ENCODE assay signal across 9 cellular contexts in the genomic region with DNA sequence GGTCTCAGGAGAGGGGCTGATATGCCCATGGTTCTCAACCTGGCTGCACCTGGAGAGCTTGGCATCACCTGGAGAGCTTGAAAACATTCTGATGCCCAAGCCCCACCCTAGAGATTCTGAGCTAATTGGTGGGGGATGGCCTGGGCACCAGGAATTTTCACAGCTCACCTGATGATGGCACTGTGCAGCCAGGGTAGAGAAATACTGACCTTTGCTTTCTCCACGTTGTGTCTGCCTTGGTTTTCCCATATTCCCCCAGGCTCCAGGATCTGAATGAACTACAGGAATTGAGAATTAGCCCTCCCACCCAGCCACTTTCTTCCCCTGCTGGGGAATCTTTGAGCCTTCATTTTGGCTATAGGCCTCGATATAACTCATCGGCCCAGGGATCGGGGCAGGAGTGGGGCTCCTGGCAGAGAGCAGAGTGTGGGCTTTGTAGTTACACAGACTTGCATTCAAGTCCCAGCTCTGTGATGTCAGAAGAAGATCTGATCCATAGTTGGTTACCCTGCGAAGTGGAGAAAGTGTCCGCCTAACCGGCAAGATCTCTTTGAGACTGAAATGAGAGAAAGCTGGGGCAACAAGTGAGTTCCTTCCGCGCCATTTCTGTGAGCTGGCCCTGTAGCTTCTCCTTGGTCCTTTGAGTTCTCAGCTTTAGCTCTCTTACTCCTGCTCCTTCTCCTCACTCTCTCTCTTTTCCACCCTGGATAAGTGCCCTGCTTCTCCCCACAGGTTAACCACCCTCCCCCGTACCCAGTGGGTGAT. TPM values are rescaled to one million over a fixed set of nuclear protein-coding genes. Genes with fewer than 3 reads are reported as not detected.
DNase-seq lines count a peak whose midpoint lies in the region; ATAC-seq and TF ChIP-seq lines count a peak whose summit lies in the region.
"Had no signal": no experiment of that assay in that cellular context is flagged by ENCODE, and none has a peak within 500 bp of the region (broad histone marks: within the 10 kb centered on the region; RNA-seq: fewer than 3 reads in every experiment).

No MANE protein-coding gene starts in this region.

- no peaks in the 10 kb centered on the region for H3K27me3 ChIP-seq in WERI-Rb-1 (ENCODE audit: insufficient read depth, low read depth, severe bottlenecking)
- H3K27me3 ChIP-seq in gastrocnemius medialis = no peaks in the 10 kb centered on the region
- H3K27me3 ChIP-seq in aorta (ENCODE audit: control insufficient read depth in 1 of 2, insufficient read depth in 2 of 2, low read length in 1 of 2) = no peaks in the 10 kb centered on the region

- DNase-seq in ELF-1 (ENCODE audit: low read depth, low spot score) (peak; percentile 82), LoVo (ENCODE audit: low spot score) (peak; percentile 28), WERI-Rb-1 (peak; percentile 60), islet precursor cell (peak; percentile 74), gastrocnemius medialis (no peak), aorta (no peak), kidney glomerular epithelial cell (lab: John Stamatoyannopoulos, UW) (no peak)

- no peaks in the 10 kb centered on the region for H3K36me3 ChIP-seq in WERI-Rb-1
- no peaks in the 10 kb centered on the region for H3K36me3 ChIP-seq in gastrocnemius medialis
- H3K36me3 ChIP-seq in aorta (ENCODE audit: control insufficient read depth in 1 of 2, insufficient read depth in 2 of 2, low read length in 1 of 2) = no peaks in the 10 kb centered on the region
- H3K36me3 ChIP-seq: neutrophil had no signal

- H3K27ac ChIP-seq in WERI-Rb-1 = no peak overlapping the region
- H3K27ac ChIP-seq in gastrocnemius medialis = no peak overlapping the region
- H3K27ac ChIP-seq in aorta (ENCODE audit: low read depth in 1 of 2, low read length in 2 of 2) = no peak overlapping the region
- H3K27ac ChIP-seq: neutrophil had no signal

- TF ChIP-seq POLR2A in gastrocnemius medialis (IDR thresholded peaks at IDR 0.05) = no peak

- H3K4me3 ChIP-seq in WERI-Rb-1 (ENCODE audit: low read depth, low read length) (no peak overlapping the region), gastrocnemius medialis (no peak overlapping the region), aorta (ENCODE audit: low read length in 2 of 2) (no peak overlapping the region)

- no peaks in the 10 kb centered on the region for H3K9me3 ChIP-seq in WERI-Rb-1 (ENCODE audit: severe bottlenecking)
- H3K9me3 ChIP-seq in gastrocnemius medialis = no peaks in the 10 kb centered on the region
- no peaks in the 10 kb centered on the region for H3K9me3 ChIP-seq in aorta (ENCODE audit: control insufficient read depth, low read length)
- H3K9me3 ChIP-seq: neutrophil had no signal

- in situ Hi-C loops in gastrocnemius medialis (cut with MboI; ENCODE audit: low sequenced_read_pairs in 4 of 4) = no loop called here

- no peaks in the 10 kb centered on the region for H3K4me1 ChIP-seq in gastrocnemius medialis
- H3K4me1 ChIP-seq in aorta (ENCODE audit: control insufficient read depth in 1 of 2, insufficient read depth in 2 of 2, low read length in 2 of 2) = no peaks in the 10 kb centered on the region

- intact Hi-C loops in gastrocnemius medialis (cut with DNase I; ENCODE audit: low total_unique reads) = loop anchor here (10.0 kb wide), 1 partner anchor 95 kb away; a partner anchor contains a TSS
- intact Hi-C loops in aorta (cut with DNase I) = loop anchor here in 1 of 2 donors (10.0 kb wide), 1 partner anchor 335 kb away; no protein-coding TSS in a partner anchor

- TF ChIP-seq CTCF in WERI-Rb-1 (IDR thresholded peaks at IDR 0.05; ENCODE audit: low read depth, low read length) (peak; percentile 81), gastrocnemius medialis (IDR thresholded peaks at IDR 0.05 in 4 of 5, conservative IDR thresholded peaks at IDR 0.05 in 1 of 5) (peak in 1 of 5 experiments; percentile 20)

- WGBS in aorta, 2 donors = 81% methylated on average over 10 of the region's 10 CpGs

- no peak for ATAC-seq in gastrocnemius medialis
- no peak for ATAC-seq in aorta (ENCODE audit: low FRiP score)
- no peak for ATAC-seq in HG02623 (IDR thresholded peaks at IDR 0.05; ENCODE audit: unreplicated experiment)

RNA-seq across cellular contexts. Expression of a gene that starts 33.1 kb away (rescaled TPM):
- total RNA-seq in gastrocnemius medialis = 10 to 100 TPM; 15.9 to 25.5 (median 23.9) TPM
- total RNA-seq in aorta = 10 to 100 TPM; 38.2 to 42.6 TPM
- 10 to 100 TPM; 39.5 to 86.4 TPM for polyA plus RNA-seq in aorta

Comparison
In these comparisons a context has a peak if more than half of its experiments do, and no peak if none do; other contexts are left out.
1. DNase-seq: peak in ELF-1 (single experiment), LoVo (single experiment), WERI-Rb-1 (single experiment) and islet precursor cell (single experiment); none in gastrocnemius medialis (0 of 2), aorta (0 of 2) and kidney glomerular epithelial cell (single experiment).